In the genomic region with DNA sequence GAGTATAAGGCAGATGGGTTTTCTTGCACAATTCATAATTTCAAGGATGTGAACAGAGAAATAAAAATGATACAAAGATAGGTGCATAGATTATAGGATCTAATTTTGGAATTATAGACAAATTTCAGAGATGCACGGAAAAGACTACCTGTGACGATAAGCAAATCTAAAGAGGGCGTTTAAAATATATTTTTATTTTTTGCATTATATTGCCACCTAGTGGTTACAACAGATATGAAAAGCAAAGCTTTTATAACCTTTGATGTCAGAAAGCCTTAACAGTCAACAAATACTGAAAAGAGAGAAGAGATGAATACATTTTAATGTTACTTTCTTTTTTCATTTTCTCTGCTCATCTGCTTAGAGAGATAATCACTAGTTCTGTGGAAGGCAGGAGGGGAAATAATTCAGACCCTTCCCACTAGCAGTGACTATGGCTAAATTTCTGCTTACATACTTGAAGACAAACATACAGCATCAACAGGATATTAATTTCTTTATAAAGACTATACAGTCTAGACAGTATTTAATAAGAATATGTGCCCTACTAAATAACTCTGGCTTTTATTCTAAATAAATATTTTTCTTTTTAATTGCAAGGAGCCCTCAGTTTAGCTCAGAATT, we compare ENCODE assay signal across 8 cellular contexts. TPM values are rescaled to one million over a fixed set of nuclear protein-coding genes. Genes with fewer than 3 reads are reported as not detected.
DNase-seq lines count a peak whose midpoint lies in the region; ATAC-seq and TF ChIP-seq lines count a peak whose summit lies in the region.

No MANE protein-coding gene starts in this region.

- H3K4me1 Mint-ChIP-seq in HFFc6 (ENCODE audit: low read depth) (no peaks in the 10 kb centered on the region), WTC11 (peaks cover 18% of the 10 kb centered on the region)

- TF ChIP-seq CTCF in HFFc6 (IDR thresholded peaks at IDR 0.05) (peak; percentile 90), WTC11 (IDR thresholded peaks at IDR 0.05) (peak; percentile 55)

- POLR2A ChIA-PET in WTC11 (lab: Charles Lee) = no interaction called here

- no peak overlapping the region for H3K27ac Mint-ChIP-seq in HFFc6
- no peak overlapping the region for H3K27ac Mint-ChIP-seq in WTC11

- H3K9me3 Mint-ChIP-seq in HFFc6 (no peaks in the 10 kb centered on the region), WTC11 (peaks cover 6% of the 10 kb centered on the region)

- DNase-seq in DMS 273 (lab: John Stamatoyannopoulos, UW; ENCODE audit: unreplicated experiment) (peak; percentile 59), DMS 273 treated with DMSO at 0.1 percent for 48 hours (lab: John Stamatoyannopoulos, UW) (no peak), HFFc6 (peak; percentile 9), NCI-H1436 (lab: John Stamatoyannopoulos, UW) (peak; percentile 51), WTC11 (ENCODE audit: low spot score) (no peak), kidney glomerular epithelial cell (lab: John Stamatoyannopoulos, UW) (peak; percentile 46), occipital lobe (lab: John Stamatoyannopoulos, UW) (no peak)

- H3K4me3 Mint-ChIP-seq in HFFc6 (no peak overlapping the region), WTC11 (no peak overlapping the region)

- CTCF ChIA-PET in WTC11 (lab: Charles Lee) = interaction anchor here (0.6 to 2.2 kb wide), 8 partner anchors 20 to 495 kb away, joined by 3 to 19 read pairs (median 6); no protein-coding TSS in a partner anchor

- H3K27me3 Mint-ChIP-seq in HFFc6 (ENCODE audit: insufficient read depth) = no peaks in the 10 kb centered on the region; the same call in 1 of the 2 replicates
- no peaks in the 10 kb centered on the region for H3K27me3 Mint-ChIP-seq in WTC11 (ENCODE audit: low read depth)

- H3K36me3 Mint-ChIP-seq in HFFc6 (ENCODE audit: low read depth) (no peaks in the 10 kb centered on the region), WTC11 (peaks cover 4% of the 10 kb centered on the region)

- ATAC-seq in WTC11 = no peak
- no peak for ATAC-seq in HG02852 (IDR thresholded peaks at IDR 0.05; ENCODE audit: unreplicated experiment)

TF ChIP-seq in WTC11, 78 proteins besides CTCF, POLR2A, EP300 and RAD21:
- TF ChIP-seq ZNF671 (CRISPR knock-in tag; IDR thresholded peaks at IDR 0.05) (no peak), PRRX2 (CRISPR knock-in tag; IDR thresholded peaks at IDR 0.05) (no peak), ZNF423 (CRISPR knock-in tag; IDR thresholded peaks at IDR 0.05) (no peak), ETV6 (CRISPR knock-in tag; IDR thresholded peaks at IDR 0.05) (no peak), RORB (CRISPR knock-in tag; IDR thresholded peaks at IDR 0.05) (no peak), ZBTB21 (CRISPR knock-in tag; IDR thresholded peaks at IDR 0.05; ENCODE audit: borderline replicate concordance) (no peak), NR1H2 (CRISPR knock-in tag; IDR thresholded peaks at IDR 0.05) (no peak), CBFB (CRISPR knock-in tag; IDR thresholded peaks at IDR 0.05; ENCODE audit: low read depth) (no peak), ZNF138 (CRISPR knock-in tag; conservative IDR thresholded peaks at IDR 0.05) (no peak), ZNF317 (CRISPR knock-in tag; IDR thresholded peaks at IDR 0.05; ENCODE audit: borderline replicate concordance, low read depth) (no peak), ZNF416 (CRISPR knock-in tag; IDR thresholded peaks at IDR 0.05) (no peak)
- TF ChIP-seq, protein P1, sequence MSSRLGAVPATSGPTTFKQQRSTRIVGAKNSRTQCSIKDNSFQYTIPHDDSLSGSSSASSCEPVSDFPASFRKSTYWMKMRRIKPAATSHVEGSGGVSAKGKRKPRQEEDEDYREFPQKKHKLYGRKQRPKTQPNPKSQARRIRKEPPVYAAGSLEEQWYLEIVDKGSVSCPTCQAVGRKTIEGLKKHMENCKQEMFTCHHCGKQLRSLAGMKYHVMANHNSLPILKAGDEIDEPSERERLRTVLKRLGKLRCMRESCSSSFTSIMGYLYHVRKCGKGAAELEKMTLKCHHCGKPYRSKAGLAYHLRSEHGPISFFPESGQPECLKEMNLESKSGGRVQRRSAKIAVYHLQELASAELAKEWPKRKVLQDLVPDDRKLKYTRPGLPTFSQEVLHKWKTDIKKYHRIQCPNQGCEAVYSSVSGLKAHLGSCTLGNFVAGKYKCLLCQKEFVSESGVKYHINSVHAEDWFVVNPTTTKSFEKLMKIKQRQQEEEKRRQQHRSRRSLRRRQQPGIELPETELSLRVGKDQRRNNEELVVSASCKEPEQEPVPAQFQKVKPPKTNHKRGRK (CRISPR knock-in tag; IDR thresholded peaks at IDR 0.05; ENCODE audit: borderline replicate concordance) = no peak

RNA-seq across cellular contexts. Expression of a gene that starts 46.3 kb away (rescaled TPM):
- total RNA-seq in HFFc6 (2021; fragmentation: NEBNext Ultra II Directional; extraction: Animal tissue kit (Norgen Biotek cat#: 25700)) = not detected
- 21.9 to 22.5 TPM (median 22.1 TPM) in 3 replicates for total RNA-seq in WTC11 (2021)
- 1.2 TPM for total RNA-seq in occipital lobe

Comparison
In these comparisons a context has a peak if more than half of its experiments do, and no peak if none do; other contexts are left out.
1. DNase-seq: peak in DMS 273 (single experiment), HFFc6 (single experiment), NCI-H1436 (single experiment) and kidney glomerular epithelial cell (single experiment); none in DMS 273 treated with DMSO at 0.1 percent for 48 hours (single experiment), WTC11 (single experiment) and occipital lobe (single experiment).
2. RNA of a gene that starts 46.3 kb away (total RNA-seq): 21.9 to 22.5 TPM in WTC11; 1.2 TPM in occipital lobe (single experiment) and not detected in HFFc6; every median in the first group is over 10 times any median in the second.